In the genomic region with DNA sequence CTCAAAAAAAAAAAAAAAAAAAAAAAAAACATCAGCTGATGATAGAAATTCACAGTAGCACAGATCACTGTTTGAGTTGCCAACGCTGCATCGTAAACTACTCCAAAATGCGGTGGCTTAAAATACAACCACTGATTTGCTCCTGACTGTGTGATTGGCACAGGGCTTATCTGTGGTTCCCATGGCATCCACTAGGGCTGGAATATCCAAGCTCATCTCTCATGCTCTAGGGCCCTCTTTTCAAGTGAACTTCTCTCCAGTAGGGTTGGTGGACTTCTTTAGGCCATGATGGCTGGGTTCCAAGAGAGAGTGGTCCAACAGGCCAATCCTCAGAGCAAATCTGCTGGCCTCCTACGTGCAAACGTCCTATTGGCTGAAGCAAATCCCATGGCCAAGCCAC, we compare ENCODE assay signal across 24 cellular contexts. TPM values are rescaled to one million over a fixed set of nuclear protein-coding genes. Genes with fewer than 3 reads are reported as not detected.
"Had no signal": no experiment of that assay in that cellular context is flagged by ENCODE, and none has a peak within 500 bp of the region (broad histone marks: within the 10 kb centered on the region; RNA-seq: fewer than 3 reads in every experiment).

No MANE protein-coding gene starts in this region.

- H3K27ac ChIP-seq: ascending aorta, cardiac muscle cell, prostate gland, right atrium auricular region, skin epidermis, suprapubic skin, transverse colon, uterus had no signal

- H3K36me3 ChIP-seq: ascending aorta, cardiac muscle cell, prostate gland, right atrium auricular region, suprapubic skin, transverse colon, uterus had no signal

- H3K9me3 Mint-ChIP-seq: activated naive CD4-positive, alpha-beta T cell treated with anti-CD3 and anti-CD28 coated beads, Interleukin-2, amount 50 U/mL, for 24 hours; activated T-cell treated with anti-CD3 and anti-CD28 coated beads, Interleukin-2, amount 50 U/mL, for 72 hours; mesothelial cell of epicardium; nephron progenitor cell; stimulated activated naive CD8-positive, alpha-beta T cell treated with anti-CD3 and anti-CD28 coated beads, Interleukin-15, Interleukin-2, amounts not matched to agents 100 ng/mL and 50 ng/mL, for 24 hours; T-helper 1 cell treated with Interleukin-12 subunit alpha and Interleukin-12 subunit beta and Interleukin-4 antibody, amounts not matched to agents 30 μg/mL and 1 μg/mL, for 36 hours had no signal

- H3K27ac Mint-ChIP-seq: activated naive CD4-positive, alpha-beta T cell treated with anti-CD3 and anti-CD28 coated beads, Interleukin-2, amount 50 U/mL, for 24 hours; activated T-cell treated with anti-CD3 and anti-CD28 coated beads, Interleukin-2, amount 50 U/mL, for 72 hours; mesothelial cell of epicardium; nephron progenitor cell; stimulated activated naive CD8-positive, alpha-beta T cell treated with anti-CD3 and anti-CD28 coated beads, Interleukin-15, Interleukin-2, amounts not matched to agents 100 ng/mL and 50 ng/mL, for 24 hours; T-helper 1 cell treated with Interleukin-12 subunit alpha and Interleukin-12 subunit beta and Interleukin-4 antibody, amounts not matched to agents 30 μg/mL and 1 μg/mL, for 36 hours had no signal

- ATAC-seq: activated T-cell treated with anti-CD3 and anti-CD28 coated beads, Interleukin-2, amount 50 U/mL, for 72 hours; left lobe of liver had no signal

- H3K4me1 Mint-ChIP-seq: activated naive CD4-positive, alpha-beta T cell treated with anti-CD3 and anti-CD28 coated beads, Interleukin-2, amount 50 U/mL, for 24 hours had no signal

- H3K36me3 Mint-ChIP-seq: activated naive CD4-positive, alpha-beta T cell treated with anti-CD3 and anti-CD28 coated beads, Interleukin-2, amount 50 U/mL, for 24 hours; mesothelial cell of epicardium had no signal

- H3K27me3 ChIP-seq: ascending aorta, cardiac muscle cell, right atrium auricular region, transverse colon, uterus had no signal

- H3K9me3 ChIP-seq: ascending aorta, prostate gland, right atrium auricular region, suprapubic skin, transverse colon, uterus had no signal

- FAIRE-seq: frontal cortex, keratinocyte had no signal

- H3K4me1 ChIP-seq: ascending aorta, prostate gland, right atrium auricular region, suprapubic skin, uterus had no signal

- H3K4me3 ChIP-seq: ascending aorta, cardiac muscle cell, prostate gland, right atrium auricular region, skin epidermis, suprapubic skin, transverse colon, uterus had no signal

- DNase-seq: activated CD4-positive, alpha-beta T cell treated with anti-CD3 and anti-CD28 coated beads, Interleukin-2, amount 50 U/mL, for 4 hours; activated CD4-positive, CD25-positive, alpha-beta regulatory T cell treated with anti-CD3 and anti-CD28 coated beads, Interleukin-2, amount 50 U/mL, for 72 hours; activated effector memory CD4-positive, alpha-beta T cell treated with anti-CD3 and anti-CD28 coated beads, Interleukin-2, amount 50 U/mL, for 16 hours; activated T-cell treated with anti-CD3 and anti-CD28 coated beads, Interleukin-2, amount 50 U/mL, for 72 hours; dermis blood vessel endothelial cell; effector memory CD4-positive, alpha-beta T cell; hypothalamus; nephron progenitor cell; transverse colon; uterus had no signal

- H3K4me3 Mint-ChIP-seq: activated naive CD4-positive, alpha-beta T cell treated with anti-CD3 and anti-CD28 coated beads, Interleukin-2, amount 50 U/mL, for 24 hours; activated T-cell treated with anti-CD3 and anti-CD28 coated beads, Interleukin-2, amount 50 U/mL, for 72 hours; mesothelial cell of epicardium; nephron progenitor cell; stimulated activated naive CD8-positive, alpha-beta T cell treated with anti-CD3 and anti-CD28 coated beads, Interleukin-15, Interleukin-2, amounts not matched to agents 100 ng/mL and 50 ng/mL, for 24 hours; T-helper 1 cell treated with Interleukin-12 subunit alpha and Interleukin-12 subunit beta and Interleukin-4 antibody, amounts not matched to agents 30 μg/mL and 1 μg/mL, for 36 hours had no signal

RNA-seq across cellular contexts. Expression of a gene that starts 15.9 kb away (rescaled TPM):
- total RNA-seq: activated CD8-positive, alpha-beta memory T cell treated with anti-CD3 and anti-CD28 coated beads for 36 hours had no signal
